Comparison of ENCODE assay signal across 18 cellular contexts in genomic region chr21:17796037-17796403, GRCh38. TPM values are rescaled to one million over a fixed set of nuclear protein-coding genes. Genes with fewer than 3 reads are reported as not detected.
DNase-seq lines count a peak whose midpoint lies in the region; ATAC-seq and TF ChIP-seq lines count a peak whose summit lies in the region.
"Had no signal": no experiment of that assay in that cellular context is flagged by ENCODE, and none has a peak within 500 bp of the region (broad histone marks: within the 10 kb centered on the region; RNA-seq: fewer than 3 reads in every experiment).

No MANE protein-coding gene starts in this region.

- TF ChIP-seq CTCF in Loucy (conservative IDR thresholded peaks at IDR 0.05; ENCODE audit: low read length) (no peak), neutrophil (IDR thresholded peaks at IDR 0.05) (no peak)

- no peak for DNase-seq in activated CD4-positive, CD25-positive, alpha-beta regulatory T cell treated with anti-CD3 and anti-CD28 coated beads, Interleukin-2, amount 50 U/mL, for 72 hours
- DNase-seq in activated naive CD8-positive, alpha-beta T cell treated with anti-CD3 and anti-CD28 coated beads, Interleukin-2, amount 10 ng/mL, durations not matched to agents 7 days and 5 days: no peak
- DNase-seq in COLO668 (lab: John Stamatoyannopoulos, UW; ENCODE audit: unreplicated experiment) (no peak), neuronal stem cell (ENCODE audit: low spot score) (no peak), SHP77 treated with DMSO at 0.1 percent for 48 hours (lab: John Stamatoyannopoulos, UW) (no peak)
- DNase-seq: cerebellar nuclear complex; NCI-H1694 treated with DMSO at 0.1 percent for 48 hours; NCI-H446 treated with DMSO at 0.1 percent for 48 hours; nephron progenitor cell; SJCRH30; stimulated activated CD4-positive, alpha-beta T cell treated with anti-CD3 and anti-CD28 coated beads, Interleukin-1b, Interleukin-23, amount 100 ng/mL, for 48 hours; transverse colon had no signal

- no peaks in the 10 kb centered on the region for H3K27me3 Mint-ChIP-seq in activated naive CD8-positive, alpha-beta T cell treated with anti-CD3 and anti-CD28 coated beads, Interleukin-2, amount 10 ng/mL, durations not matched to agents 7 days and 5 days

- H3K14ac ChIP-seq in neuronal stem cell (ENCODE audit: low read length): no peak overlapping the region

- no peaks in the 10 kb centered on the region for H3K27me3 ChIP-seq in Loucy (ENCODE audit: insufficient read depth, low read length, poor library complexity, severe bottlenecking)
- H3K27me3 ChIP-seq in neutrophil: no peaks in the 10 kb centered on the region
- H3K27me3 ChIP-seq in neuronal stem cell (ENCODE audit: control insufficient read depth in 3 of 3, insufficient read depth in 3 of 3, low read depth in 1 of 3, low read length in 3 of 3): no peaks in the 10 kb centered on the region
- H3K27me3 ChIP-seq: right atrium auricular region, SJCRH30, transverse colon had no signal

- no peak overlapping the region for H2AK5ac ChIP-seq in neuronal stem cell (ENCODE audit: low read depth, low read length)

- H3K9me3 ChIP-seq in Loucy (ENCODE audit: insufficient read depth, low read depth, low read length) (no peaks in the 10 kb centered on the region), neutrophil (no peaks in the 10 kb centered on the region), neuronal stem cell (replicated peaks in 1 of 2; ENCODE audit: control insufficient read depth in 2 of 2, insufficient read depth in 1 of 2, low read depth in 1 of 2, low read length in 2 of 2) (no peaks in the 10 kb centered on the region)
- H3K9me3 ChIP-seq: HAP-1, right atrium auricular region, SJCRH30, transverse colon had no signal

- H3K27ac ChIP-seq in neutrophil (peak overlapping the region; percentile 24), neuronal stem cell (replicated peaks; ENCODE audit: low read length) (no peak overlapping the region)
- H3K27ac ChIP-seq: right atrium auricular region, SJCRH30 had no signal

- H4K20me1 ChIP-seq in Loucy (ENCODE audit: insufficient read depth, low read length, poor library complexity, severe bottlenecking): peaks cover 9% of the 10 kb centered on the region

- H3K4me1 Mint-ChIP-seq in activated naive CD8-positive, alpha-beta T cell treated with anti-CD3 and anti-CD28 coated beads, Interleukin-2, amount 10 ng/mL, durations not matched to agents 7 days and 5 days: peaks cover 50% of the 10 kb centered on the region
- H3K4me1 Mint-ChIP-seq: nephron progenitor cell had no signal

- no peak overlapping the region for H4K8ac ChIP-seq in neuronal stem cell (ENCODE audit: low read depth, low read length)

- H3K9ac ChIP-seq in Loucy (ENCODE audit: low read depth, low read length, poor library complexity, severe bottlenecking) (peak overlapping the region; percentile 43), neuronal stem cell (ENCODE audit: low read depth, low read length, poor library complexity) (no peak overlapping the region)

- peaks cover 42% of the 10 kb centered on the region for H3K36me3 Mint-ChIP-seq in activated naive CD8-positive, alpha-beta T cell treated with anti-CD3 and anti-CD28 coated beads, Interleukin-2, amount 10 ng/mL, durations not matched to agents 7 days and 5 days

- no CpG with 5 or more reads among the region's 1 CpG for WGBS in neuronal stem cell (ENCODE audit: extremely low coverage in 2 of 2, insufficient read length in 2 of 2, insufficient replicate concordance in 1 of 2), 2 donors

- no peak overlapping the region for H4K91ac ChIP-seq in neuronal stem cell (ENCODE audit: low read depth, low read length, poor library complexity)

- no peak overlapping the region for H2BK12ac ChIP-seq in neuronal stem cell (ENCODE audit: low read length)

- peak overlapping the region; percentile 85 for H3K27ac Mint-ChIP-seq in activated naive CD8-positive, alpha-beta T cell treated with anti-CD3 and anti-CD28 coated beads, Interleukin-2, amount 10 ng/mL, durations not matched to agents 7 days and 5 days
- H3K27ac Mint-ChIP-seq: nephron progenitor cell had no signal

- H3K9me2 ChIP-seq in Loucy (replicated peaks; ENCODE audit: low read depth, low read length): no peaks in the 10 kb centered on the region

- no peak overlapping the region for H3K4me3 ChIP-seq in Loucy (ENCODE audit: low read length, poor library complexity, severe bottlenecking)
- no peak overlapping the region for H3K4me3 ChIP-seq in neutrophil (ENCODE audit: low read depth in 1 of 2, low read length in 1 of 2)
- H3K4me3 ChIP-seq in neuronal stem cell (ENCODE audit: low read length in 2 of 2): no peak overlapping the region
- H3K4me3 ChIP-seq: HAP-1, lung, right atrium auricular region, SJCRH30, transverse colon had no signal

- no peak overlapping the region for H2BK15ac ChIP-seq in neuronal stem cell (ENCODE audit: low read length)

- H3K79me1 ChIP-seq in neuronal stem cell (ENCODE audit: low read depth, low read length): no peaks in the 10 kb centered on the region

- no peaks in the 10 kb centered on the region for H3K9me3 Mint-ChIP-seq in activated naive CD8-positive, alpha-beta T cell treated with anti-CD3 and anti-CD28 coated beads, Interleukin-2, amount 10 ng/mL, durations not matched to agents 7 days and 5 days
- H3K9me3 Mint-ChIP-seq: nephron progenitor cell had no signal

- H2AFZ ChIP-seq in Loucy (ENCODE audit: low read length) (no peak overlapping the region), neuronal stem cell (ENCODE audit: low read length) (no peak overlapping the region)

- H2BK5ac ChIP-seq in neuronal stem cell (ENCODE audit: low read length): no peak overlapping the region

- no peaks in the 10 kb centered on the region for H3F3A ChIP-seq in Loucy (ENCODE audit: low read depth)

- H3K4me1 ChIP-seq in Loucy (ENCODE audit: insufficient read depth, low read length, poor library complexity, severe bottlenecking) (peaks cover 82% of the 10 kb centered on the region), neutrophil (ENCODE audit: control insufficient read depth in 1 of 2, insufficient read depth in 1 of 2, low read depth in 1 of 2, low read length in 1 of 2) (peaks cover 27 to 32% of the 10 kb centered on the region in 2 experiments), neuronal stem cell (ENCODE audit: control insufficient read depth in 2 of 2, insufficient read depth in 1 of 2, low read depth in 1 of 2, low read length in 2 of 2) (no peaks in the 10 kb centered on the region)
- H3K4me1 ChIP-seq: HAP-1 had no signal

- H3K18ac ChIP-seq in neuronal stem cell (ENCODE audit: low read length): no peak overlapping the region

- no peak overlapping the region for H2BK120ac ChIP-seq in neuronal stem cell (ENCODE audit: low read depth, low read length)

- no peak overlapping the region for H3K23ac ChIP-seq in neuronal stem cell (ENCODE audit: low read depth, low read length, poor library complexity)

- peaks cover 90% of the 10 kb centered on the region for H3K79me2 ChIP-seq in Loucy (ENCODE audit: insufficient read depth, low read length)

- peak overlapping the region; percentile 79 for H3K4me3 Mint-ChIP-seq in activated naive CD8-positive, alpha-beta T cell treated with anti-CD3 and anti-CD28 coated beads, Interleukin-2, amount 10 ng/mL, durations not matched to agents 7 days and 5 days
- H3K4me3 Mint-ChIP-seq: nephron progenitor cell had no signal

- no peak overlapping the region for H3K4ac ChIP-seq in neuronal stem cell (ENCODE audit: low read length)

- ATAC-seq in activated CD4-positive, CD25-positive, alpha-beta regulatory T cell treated with anti-CD3 and anti-CD28 coated beads, Interleukin-2, amount 50 U/mL, for 24 hours: peak; percentile 77 to 80
- no peak for ATAC-seq in activated naive CD8-positive, alpha-beta T cell treated with anti-CD3 and anti-CD28 coated beads, Interleukin-2, amount 10 ng/mL, durations not matched to agents 7 days and 5 days (ENCODE audit: low read depth)

- H3K36me3 ChIP-seq in Loucy (ENCODE audit: insufficient read depth, low read length) (peaks cover 57% of the 10 kb centered on the region), neutrophil (peaks cover 18% of the 10 kb centered on the region), neuronal stem cell (replicated peaks in 1 of 2; ENCODE audit: control insufficient read depth in 2 of 2, insufficient read depth in 2 of 2, low read length in 2 of 2) (peaks cover 6 to 60% of the 10 kb centered on the region in 2 donors)
- H3K36me3 ChIP-seq: transverse colon had no signal

- POLR2A ChIA-PET in activated naive CD8-positive, alpha-beta T cell treated with anti-CD3 and anti-CD28 coated beads, Interleukin-2, amount 10 ng/mL, durations not matched to agents 7 days and 5 days (lab: Charles Lee): interaction anchor here (2.4 to 3.8 kb wide), 2 partner anchors 15 to 23 kb away, joined by 17 to 28 read pairs; partner anchors contain the start of gene C21orf91

- peak overlapping the region; percentile 65 for H3K4me2 ChIP-seq in Loucy (ENCODE audit: low read depth, low read length, poor library complexity, severe bottlenecking)
- no peak overlapping the region for H3K4me2 ChIP-seq in neuronal stem cell (ENCODE audit: insufficient read depth, low read length, poor library complexity, severe bottlenecking)

RNA-seq across cellular contexts. Expression of gene C21orf91, which starts 23.1 kb away (rescaled TPM):
- 10 to 100 TPM; 67.9 to 75.2 TPM for total RNA-seq in activated naive CD8-positive, alpha-beta T cell treated with anti-CD3 and anti-CD28 coated beads, Interleukin-2, amount 10 ng/mL, durations not matched to agents 7 days and 5 days
- 21.8 TPM for polyA plus RNA-seq in neuronal stem cell (2013, experiment 1 of 2)
- polyA plus RNA-seq in neuronal stem cell (2013, experiment 2 of 2): 22.2 TPM
